In the genomic region with DNA sequence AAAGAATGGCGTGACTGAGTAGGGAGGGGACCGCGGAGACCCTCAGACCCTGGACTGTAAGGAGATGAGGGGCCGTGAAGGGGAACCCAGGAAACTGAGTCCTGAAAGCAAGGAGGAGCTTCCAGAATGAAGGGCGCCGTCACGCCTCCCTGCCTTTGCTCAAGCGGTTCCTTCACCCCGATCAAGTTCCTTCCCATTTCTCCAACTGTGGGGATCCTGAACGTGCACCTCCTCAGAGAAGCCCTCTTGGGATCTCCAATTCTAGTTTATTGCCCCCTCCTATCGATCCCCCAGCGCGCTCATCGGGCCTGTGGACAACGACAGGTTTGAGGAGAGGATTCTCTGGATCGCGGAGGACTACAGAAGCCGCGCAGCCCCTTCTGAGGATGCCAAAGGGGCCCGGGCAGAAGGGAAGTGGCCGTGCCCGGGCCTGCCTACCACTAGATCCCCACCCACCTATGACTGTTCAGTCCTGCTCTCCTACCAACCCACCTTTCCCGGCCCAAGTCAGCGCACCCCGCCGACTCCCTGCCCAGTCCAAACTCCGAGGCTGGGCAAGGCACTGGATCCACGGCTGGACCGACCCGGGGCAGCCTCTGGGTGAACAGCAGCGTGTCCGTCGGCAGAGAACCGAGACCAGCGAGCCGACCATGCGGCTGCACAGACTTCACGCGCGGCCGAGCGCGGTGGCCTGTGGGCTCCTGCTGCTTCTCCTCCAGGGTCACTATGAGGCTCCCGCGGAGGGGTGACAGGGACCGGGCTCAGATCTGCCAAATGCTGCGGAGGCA, we compare ENCODE assay signal across 8 cellular contexts. TPM values are rescaled to one million over a fixed set of nuclear protein-coding genes. Genes with fewer than 3 reads are reported as not detected.
A peak's percentile ranks its signal among the peaks of the same experiment; 100 is the strongest.
DNase-seq lines count a peak whose midpoint lies in the region; ATAC-seq lines count a peak whose summit lies in the region.

No MANE protein-coding gene starts in this region.

- H3K27me3 Mint-ChIP-seq in natural killer cell treated with Interleukin-12 subunit alpha and Interleukin-12 subunit beta and Interleukin-15 and Interleukin-18, amount 100 ng/mL, for 72 hours: peaks cover 16 to 26% of the 10 kb centered on the region in 2 donors

- H3K9me3 ChIP-seq in NT2/D1 (ENCODE audit: insufficient read depth, low read length) (peaks cover 11% of the 10 kb centered on the region), endocrine pancreas (ENCODE audit: control insufficient read depth, low read length) (no peaks in the 10 kb centered on the region)

- H3K4me1 Mint-ChIP-seq in natural killer cell treated with Interleukin-12 subunit alpha and Interleukin-12 subunit beta and Interleukin-15 and Interleukin-18, amount 100 ng/mL, for 72 hours (ENCODE audit: low read depth in 2 of 2): peaks cover 13 to 17% of the 10 kb centered on the region in 2 donors

- H3K9ac ChIP-seq in NT2/D1 (ENCODE audit: insufficient read length, low read depth) (no peak overlapping the region), endocrine pancreas (ENCODE audit: control insufficient read depth, insufficient read depth, low read length) (peak overlapping the region; percentile 35)

- H3K4me3 Mint-ChIP-seq in natural killer cell treated with Interleukin-12 subunit alpha and Interleukin-12 subunit beta and Interleukin-15 and Interleukin-18, amount 100 ng/mL, for 72 hours: peak overlapping the region; percentile 84

- peaks cover 9% of the 10 kb centered on the region for H3K36me3 ChIP-seq in NT2/D1 (ENCODE audit: insufficient read depth, insufficient read length, low read length)
- peaks cover 3% of the 10 kb centered on the region for H3K36me3 ChIP-seq in endocrine pancreas (ENCODE audit: control insufficient read depth, insufficient read depth, low read length)

- peaks cover 7% of the 10 kb centered on the region for H3K4me1 ChIP-seq in NT2/D1 (ENCODE audit: insufficient read depth, insufficient read length)
- no peaks in the 10 kb centered on the region for H3K4me1 ChIP-seq in endocrine pancreas (ENCODE audit: control insufficient read depth, insufficient read depth, low read length)

- ATAC-seq in natural killer cell treated with Interleukin-12 subunit alpha and Interleukin-12 subunit beta and Interleukin-15 and Interleukin-18, amount 100 ng/mL, for 72 hours: peak in 1 of 2 donors; percentile 40

- H3K36me3 Mint-ChIP-seq in natural killer cell treated with Interleukin-12 subunit alpha and Interleukin-12 subunit beta and Interleukin-15 and Interleukin-18, amount 100 ng/mL, for 72 hours: peaks cover 6% of the 10 kb centered on the region

- H3K27ac Mint-ChIP-seq in natural killer cell treated with Interleukin-12 subunit alpha and Interleukin-12 subunit beta and Interleukin-15 and Interleukin-18, amount 100 ng/mL, for 72 hours: no peak overlapping the region

- H3K27me3 ChIP-seq in NT2/D1 (ENCODE audit: insufficient read depth, insufficient read length): peaks cover 31% of the 10 kb centered on the region
- no peaks in the 10 kb centered on the region for H3K27me3 ChIP-seq in endocrine pancreas (ENCODE audit: control insufficient read depth, insufficient read depth, low read length)

- H3K4me3 ChIP-seq in NT2/D1 (ENCODE audit: insufficient read length, low read depth) (peak overlapping the region; percentile 35), endocrine pancreas (ENCODE audit: control insufficient read depth, insufficient read depth, low read length) (no peak overlapping the region)

- peak; percentile 25 for DNase-seq in CD1c-positive myeloid dendritic cell (ENCODE audit: extremely low spot score)
- no peak for DNase-seq in NT2/D1 (ENCODE audit: low read depth, low spot score)
- DNase-seq in natural killer cell treated with Interleukin-12 subunit alpha and Interleukin-12 subunit beta and Interleukin-15 and Interleukin-18, amount 100 ng/mL, for 72 hours (ENCODE audit: low spot score): no peak
- DNase-seq in SKM-1 (lab: John Stamatoyannopoulos, UW; ENCODE audit: unreplicated experiment): no peak
- no peak for DNase-seq in cerebellar nuclear complex (lab: John Stamatoyannopoulos, UW)
- DNase-seq in stimulated activated CD4-positive, alpha-beta T cell treated with anti-CD3 and anti-CD28 coated beads, Interleukin-1b, Interleukin-23, amount 100 ng/mL, for 48 hours: no peak
- no peak for DNase-seq in NCI-H1694 treated with DMSO at 0.1 percent for 48 hours (lab: John Stamatoyannopoulos, UW)

- H3K9me3 Mint-ChIP-seq in natural killer cell treated with Interleukin-12 subunit alpha and Interleukin-12 subunit beta and Interleukin-15 and Interleukin-18, amount 100 ng/mL, for 72 hours: no peaks in the 10 kb centered on the region

RNA-seq across cellular contexts. Expression of a gene that starts 12.8 kb away (rescaled TPM):
- 1 to 10 TPM in 1 of 2 donors, not detected in 1; 1.6 TPM for total RNA-seq in natural killer cell treated with Interleukin-12 subunit alpha and Interleukin-12 subunit beta and Interleukin-15 and Interleukin-18, amount 100 ng/mL, for 72 hours

RNA-seq across cellular contexts. Expression of a gene that starts 12.9 kb away (rescaled TPM):
- 10 to 100 TPM; 27.7 to 36.7 TPM for total RNA-seq in natural killer cell treated with Interleukin-12 subunit alpha and Interleukin-12 subunit beta and Interleukin-15 and Interleukin-18, amount 100 ng/mL, for 72 hours

RNA-seq across cellular contexts. Expression of a gene that starts 14.0 kb away (rescaled TPM):
- total RNA-seq in natural killer cell treated with Interleukin-12 subunit alpha and Interleukin-12 subunit beta and Interleukin-15 and Interleukin-18, amount 100 ng/mL, for 72 hours: 100 to 1,000 TPM; 147 to 153 TPM

RNA-seq across cellular contexts. Expression of a gene that starts 22.9 kb away (rescaled TPM):
- 10 to 100 TPM in 1 of 2 donors, 1 to 10 TPM in 1; 2.3 to 12.8 TPM for total RNA-seq in natural killer cell treated with Interleukin-12 subunit alpha and Interleukin-12 subunit beta and Interleukin-15 and Interleukin-18, amount 100 ng/mL, for 72 hours

RNA-seq across cellular contexts. Expression of a gene that starts 29.5 kb away (rescaled TPM):
- total RNA-seq in natural killer cell treated with Interleukin-12 subunit alpha and Interleukin-12 subunit beta and Interleukin-15 and Interleukin-18, amount 100 ng/mL, for 72 hours: not detected
